ENCODE assay signal across 18 cellular contexts in the genomic region with DNA sequence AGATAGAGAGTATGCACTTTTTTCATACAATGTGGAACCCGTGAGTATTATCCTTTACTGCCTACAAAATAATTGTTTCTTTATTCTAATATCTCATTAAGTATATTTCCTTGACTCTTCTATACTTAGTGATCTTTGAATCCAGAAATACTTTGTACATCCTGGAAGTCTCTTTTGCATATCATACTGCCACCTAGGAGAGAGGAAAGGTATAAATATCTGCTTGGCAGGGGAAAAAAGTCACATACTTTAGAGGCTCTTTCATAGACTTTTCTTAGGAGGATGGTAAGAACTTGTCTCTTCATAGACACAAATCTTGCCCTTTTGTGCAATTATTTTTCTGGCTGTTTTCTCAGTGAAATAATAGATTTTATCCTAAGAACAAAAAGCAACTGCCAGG.
DNase-seq lines count a peak whose midpoint lies in the region; ATAC-seq, FAIRE-seq and TF ChIP-seq lines count a peak whose summit lies in the region.
"Had no signal": no experiment of that assay in that cellular context is flagged by ENCODE, and none has a peak within 500 bp of the region (broad histone marks: within the 10 kb centered on the region; RNA-seq: fewer than 3 reads in every experiment).

No MANE protein-coding gene starts in this region.

- H3K27ac ChIP-seq in A549 (no peak overlapping the region), WERI-Rb-1 (no peak overlapping the region)
- H3K27ac ChIP-seq: coronary artery, gastroesophageal sphincter had no signal

- H3K36me3 ChIP-seq in WERI-Rb-1, result no peaks in the 10 kb centered on the region
- H3K36me3 ChIP-seq: gastroesophageal sphincter, MG63 had no signal

- TF ChIP-seq CTCF in A549 (IDR thresholded peaks at IDR 0.05) (0 out of 3 replicates have a peak, but pooled peaks have one; percentile 7), LNCaP clone FGC (IDR thresholded peaks at IDR 0.05; ENCODE audit: control insufficient read depth, extremely low read depth, insufficient read depth) (peak; percentile 30; the same call in 1 of the 2 replicates), WERI-Rb-1 (IDR thresholded peaks at IDR 0.05; ENCODE audit: low read depth, low read length) (peak; percentile 7; the same call in 1 of the 2 replicates), nephron (IDR thresholded peaks at IDR 0.05; ENCODE audit: unreplicated experiment in 3 of 3) (peak in 2 of 3 experiments; percentile 35 to 37), glutamatergic neuron (IDR thresholded peaks at IDR 0.05; ENCODE audit: partially characterized antibody, unreplicated experiment) (no peak)

- POLR2A ChIA-PET in A549 (lab: Yijun Ruan, JAX), result no interaction called here

- no peak for TF ChIP-seq EP300 in A549 (IDR thresholded peaks at IDR 0.05)

- intact Hi-C loops in cardiac septum (cut with DNase I), result no loop called here

- H3K4me3 Mint-ChIP-seq in nephron, result no peak overlapping the region
- no peak overlapping the region for H3K4me3 Mint-ChIP-seq in glutamatergic neuron (ENCODE audit: unreplicated experiment)
- H3K4me3 Mint-ChIP-seq in stimulated activated memory B cell treated with anti-CD40 and anti-IgM and Interleukin-4, amounts not matched to agents 10 μg/mL and 1 μg/mL and 100 μg/mL, for 72 hours, result no peak overlapping the region

- no peaks in the 10 kb centered on the region for H3K4me1 ChIP-seq in A549
- H3K4me1 ChIP-seq: gastroesophageal sphincter had no signal

- no peak overlapping the region for H3K4me2 ChIP-seq in A549

- no peaks in the 10 kb centered on the region for H3K9me3 ChIP-seq in A549
- no peaks in the 10 kb centered on the region for H3K9me3 ChIP-seq in WERI-Rb-1 (ENCODE audit: severe bottlenecking)
- H3K9me3 ChIP-seq: gastroesophageal sphincter, MG63 had no signal

- 0% methylated on average over 1 of the region's 1 CpG for WGBS in A549 (ENCODE audit: missing lambda C conversion rate)

- peaks cover 19% of the 10 kb centered on the region for H3K27me3 ChIP-seq in WERI-Rb-1 (ENCODE audit: insufficient read depth, low read depth, severe bottlenecking)
- H3K27me3 ChIP-seq: gastroesophageal sphincter, MG63 had no signal

- TF ChIP-seq RAD21 in A549 (conservative IDR thresholded peaks at IDR 0.05 in 1 of 2, IDR thresholded peaks at IDR 0.05 in 1 of 2), result 0 out of 5 replicates have a peak, but pooled peaks of 1 of the 2 experiments have one; percentile 13

- H3K27ac Mint-ChIP-seq in nephron, result peak overlapping the region in 1 of 3 experiments; percentile 1
- H3K27ac Mint-ChIP-seq in glutamatergic neuron (ENCODE audit: unreplicated experiment), result no peak overlapping the region
- no peak overlapping the region for H3K27ac Mint-ChIP-seq in stimulated activated memory B cell treated with anti-CD40 and anti-IgM and Interleukin-4, amounts not matched to agents 10 μg/mL and 1 μg/mL and 100 μg/mL, for 72 hours

- ATAC-seq in A549, result no peak
- ATAC-seq in HG02759 (IDR thresholded peaks at IDR 0.05; ENCODE audit: unreplicated experiment), result no peak
- no peak for ATAC-seq in stimulated activated memory B cell treated with anti-CD40 and anti-IgM and Interleukin-4, amounts not matched to agents 10 μg/mL and 1 μg/mL and 100 μg/mL, for 72 hours
- ATAC-seq: activated CD4-positive, CD25-positive, alpha-beta regulatory T cell treated with anti-CD3 and anti-CD28 coated beads, Interleukin-2, amount 50 U/mL, for 24 hours; gastroesophageal sphincter; right cardiac atrium had no signal

- no peak for DNase-seq in A549 (ENCODE audit: low read depth in 1 of 2, low spot score in 1 of 2)
- DNase-seq in LNCaP clone FGC (ENCODE audit: low read depth), result no peak
- no peak for DNase-seq in WERI-Rb-1
- DNase-seq in glutamatergic neuron, result no peak
- DNase-seq in cardiac septum (ENCODE audit: low spot score), result no peak
- DNase-seq: activated gamma-delta T cell treated with Interleukin-2 at 50 U/mL for 16 hours, mammary epithelial cell, MG63, right cardiac atrium, SHP77 had no signal

- CTCF ChIA-PET in A549 (lab: Yijun Ruan, JAX), result no interaction called here

- no peak for FAIRE-seq in A549 (lab: Jason Lieb, UNC)
- FAIRE-seq: astrocyte, HTR-8/SVneo had no signal

- no peak for TF ChIP-seq POLR2A in A549 (IDR thresholded peaks at IDR 0.05; ENCODE audit: low read length)

- H3K36me3 Mint-ChIP-seq in nephron (ENCODE audit: low read depth) (no peaks in the 10 kb centered on the region), glutamatergic neuron (ENCODE audit: unreplicated experiment) (peaks cover 5% of the 10 kb centered on the region)
- H3K36me3 Mint-ChIP-seq in stimulated activated memory B cell treated with anti-CD40 and anti-IgM and Interleukin-4, amounts not matched to agents 10 μg/mL and 1 μg/mL and 100 μg/mL, for 72 hours, result no peaks in the 10 kb centered on the region

- no peaks in the 10 kb centered on the region for H3K27me3 Mint-ChIP-seq in nephron (ENCODE audit: low read depth)
- no peaks in the 10 kb centered on the region for H3K27me3 Mint-ChIP-seq in glutamatergic neuron (ENCODE audit: unreplicated experiment)
- H3K27me3 Mint-ChIP-seq in stimulated activated memory B cell treated with anti-CD40 and anti-IgM and Interleukin-4, amounts not matched to agents 10 μg/mL and 1 μg/mL and 100 μg/mL, for 72 hours, result no peaks in the 10 kb centered on the region

- H3K4me3 ChIP-seq in A549, result no peak overlapping the region
- no peak overlapping the region for H3K4me3 ChIP-seq in LNCaP clone FGC (ENCODE audit: low read depth, low read length)
- no peak overlapping the region for H3K4me3 ChIP-seq in WERI-Rb-1 (ENCODE audit: low read depth, low read length)
- H3K4me3 ChIP-seq: coronary artery, gastroesophageal sphincter, MG63 had no signal

- peaks cover 7% of the 10 kb centered on the region for H3K4me1 Mint-ChIP-seq in nephron
- H3K4me1 Mint-ChIP-seq in glutamatergic neuron (ENCODE audit: low read depth, unreplicated experiment), result no peaks in the 10 kb centered on the region
- no peaks in the 10 kb centered on the region for H3K4me1 Mint-ChIP-seq in stimulated activated memory B cell treated with anti-CD40 and anti-IgM and Interleukin-4, amounts not matched to agents 10 μg/mL and 1 μg/mL and 100 μg/mL, for 72 hours

- H3K9me3 Mint-ChIP-seq in nephron (no peaks in the 10 kb centered on the region), glutamatergic neuron (ENCODE audit: unreplicated experiment) (peaks cover 10% of the 10 kb centered on the region)
- peaks cover 11% of the 10 kb centered on the region for H3K9me3 Mint-ChIP-seq in stimulated activated memory B cell treated with anti-CD40 and anti-IgM and Interleukin-4, amounts not matched to agents 10 μg/mL and 1 μg/mL and 100 μg/mL, for 72 hours

TF ChIP-seq in A549, 52 proteins besides CTCF, POLR2A, EP300 and RAD21:
- no peak for TF ChIP-seq HOXB13 (CRISPR knock-in tag; IDR thresholded peaks at IDR 0.05; ENCODE audit: low read depth)
